ENCODE assay signal across 25 cellular contexts in genomic region chr2:42331569-42332284, GRCh38. TPM values are rescaled to one million over a fixed set of nuclear protein-coding genes. Genes with fewer than 3 reads are reported as not detected.
DNase-seq lines count a peak whose midpoint lies in the region; ATAC-seq and TF ChIP-seq lines count a peak whose summit lies in the region.
"Had no signal": no experiment of that assay in that cellular context is flagged by ENCODE, and none has a peak within 500 bp of the region (broad histone marks: within the 10 kb centered on the region; RNA-seq: fewer than 3 reads in every experiment).

No MANE protein-coding gene starts in this region.

- H3K4me2 ChIP-seq in PC-9 = no peak overlapping the region
- H3K4me2 ChIP-seq: BLaER1 had no signal

- H3K27me3 ChIP-seq in PC-9 (ENCODE audit: insufficient read depth, low read depth) = no peaks in the 10 kb centered on the region
- H3K27me3 ChIP-seq in naive thymus-derived CD4-positive, alpha-beta T cell (ENCODE audit: control insufficient read depth in 2 of 2, insufficient read depth in 2 of 2, low read length in 2 of 2) = no peaks in the 10 kb centered on the region
- H3K27me3 ChIP-seq: BLaER1, heart right ventricle, vagina had no signal

- H2AFZ ChIP-seq in PC-9 = no peak overlapping the region

- no peaks in the 10 kb centered on the region for H3K9me2 ChIP-seq in PC-9 (ENCODE audit: insufficient read depth)

- peaks cover 2% of the 10 kb centered on the region for H3K9me3 Mint-ChIP-seq in activated CD4-positive, alpha-beta T cell treated with anti-CD3 and anti-CD28 coated beads for 36 hours (ENCODE audit: low read depth)
- peaks cover 0 to 9% (median 0%) of the 10 kb centered on the region in 11 donors for H3K9me3 Mint-ChIP-seq in naive thymus-derived CD4-positive, alpha-beta T cell
- H3K9me3 Mint-ChIP-seq: activated CD4-positive, alpha-beta T cell treated with anti-CD3 and anti-CD28 coated beads, Interleukin-2, amount 10 ng/mL, durations not matched to agents 24 days and 14 days; H9 had no signal

- intact Hi-C loops in activated CD4-positive, alpha-beta T cell treated with anti-CD3 and anti-CD28 coated beads for 36 hours (cut with DNase I, micrococcal nuclease) = no loop called here
- intact Hi-C loops in PC-9 (cut with micrococcal nuclease; ENCODE audit: unreplicated experiment) = no loop called here
- intact Hi-C loops in naive thymus-derived CD4-positive, alpha-beta T cell (cut with micrococcal nuclease) = no loop called here

- no peaks in the 10 kb centered on the region for H3K4me1 ChIP-seq in PC-9 (replicated peaks; ENCODE audit: insufficient read depth)
- H3K4me1 ChIP-seq in naive thymus-derived CD4-positive, alpha-beta T cell (ENCODE audit: control insufficient read depth in 2 of 2, insufficient read depth in 2 of 2, low read length in 2 of 2) = no peaks in the 10 kb centered on the region
- H3K4me1 ChIP-seq: heart right ventricle, vagina had no signal

- peak overlapping the region; percentile 24; the same call in 1 of the 2 replicates for H3K27ac ChIP-seq in PC-9
- H3K27ac ChIP-seq in naive thymus-derived CD4-positive, alpha-beta T cell (ENCODE audit: low read depth, low read length) = no peak overlapping the region
- H3K27ac ChIP-seq: BLaER1, heart right ventricle, vagina had no signal

- TF ChIP-seq CTCF in PC-9 (conservative IDR thresholded peaks at IDR 0.05) = no peak
- TF ChIP-seq CTCF in choroid plexus epithelial cell (conservative IDR thresholded peaks at IDR 0.05; ENCODE audit: low read depth, low read length) = no peak

- H3K4me1 Mint-ChIP-seq in activated CD4-positive, alpha-beta T cell treated with anti-CD3 and anti-CD28 coated beads for 36 hours = peaks cover 16% of the 10 kb centered on the region
- peaks cover 0 to 2% (median 0%) of the 10 kb centered on the region in 7 donors for H3K4me1 Mint-ChIP-seq in naive thymus-derived CD4-positive, alpha-beta T cell
- H3K4me1 Mint-ChIP-seq: H9 had no signal

- peaks cover 22% of the 10 kb centered on the region for H3F3A ChIP-seq in PC-9 (ENCODE audit: insufficient read depth, low read depth)

- H3K4me3 ChIP-seq in PC-9 (no peak overlapping the region), choroid plexus epithelial cell (ENCODE audit: low read depth, low read length) (no peak overlapping the region)
- H3K4me3 ChIP-seq in naive thymus-derived CD4-positive, alpha-beta T cell (ENCODE audit: low read length) = no peak overlapping the region
- H3K4me3 ChIP-seq: BLaER1, heart right ventricle, mucosa of descending colon, vagina had no signal

- CTCF ChIA-PET in activated CD4-positive, alpha-beta T cell treated with anti-CD3 and anti-CD28 coated beads for 36 hours (lab: Charles Lee) = interaction anchor here (0.9 to 1.5 kb wide), 3 partner anchors 15 to 161 kb away, joined by 3 to 6 read pairs (median 4); no protein-coding TSS in a partner anchor
- CTCF ChIA-PET in PC-9 (lab: Charles Lee) = no interaction called here
- CTCF ChIA-PET in naive thymus-derived CD4-positive, alpha-beta T cell (lab: Charles Lee) = interaction anchor here (0.6 kb wide), 1 partner anchor 67 kb away, joined by 3 read pairs; no protein-coding TSS in a partner anchor

- peak overlapping the region; percentile 78 for H3K27ac Mint-ChIP-seq in activated CD4-positive, alpha-beta T cell treated with anti-CD3 and anti-CD28 coated beads for 36 hours
- peak overlapping the region in 6 of 9 donors; percentile 16 to 61 (median 38) for H3K27ac Mint-ChIP-seq in naive thymus-derived CD4-positive, alpha-beta T cell
- H3K27ac Mint-ChIP-seq: activated CD4-positive, alpha-beta T cell treated with anti-CD3 and anti-CD28 coated beads, Interleukin-2, amount 10 ng/mL, durations not matched to agents 24 days and 14 days; H9 had no signal

- H3K9me3 ChIP-seq in PC-9 (ENCODE audit: insufficient read depth, low read depth) = no peaks in the 10 kb centered on the region
- H3K9me3 ChIP-seq in naive thymus-derived CD4-positive, alpha-beta T cell (ENCODE audit: control insufficient read depth in 2 of 3, low read length in 3 of 3) = no peaks in the 10 kb centered on the region
- H3K9me3 ChIP-seq: BLaER1, heart right ventricle, mucosa of descending colon, vagina had no signal

- H3K79me2 ChIP-seq in PC-9 (ENCODE audit: low read depth) = no peaks in the 10 kb centered on the region

- POLR2A ChIA-PET in activated CD4-positive, alpha-beta T cell treated with anti-CD3 and anti-CD28 coated beads for 36 hours (lab: Charles Lee) = no interaction called here
- POLR2A ChIA-PET in PC-9 (lab: Charles Lee; ENCODE audit: unreplicated experiment) = no interaction called here
- POLR2A ChIA-PET in naive thymus-derived CD4-positive, alpha-beta T cell (lab: Charles Lee) = no interaction called here

- BruUV-seq in PC-9 (replicated peaks; lab: Mats Ljungman, UMichigan) = no TSS peak

- peaks cover 56% of the 10 kb centered on the region for H3K36me3 Mint-ChIP-seq in activated CD4-positive, alpha-beta T cell treated with anti-CD3 and anti-CD28 coated beads for 36 hours (ENCODE audit: low read depth)
- H3K36me3 Mint-ChIP-seq in naive thymus-derived CD4-positive, alpha-beta T cell = peaks cover 27 to 53% (median 31%) of the 10 kb centered on the region in 5 donors

- no peaks in the 10 kb centered on the region for H3K27me3 Mint-ChIP-seq in activated CD4-positive, alpha-beta T cell treated with anti-CD3 and anti-CD28 coated beads for 36 hours
- H3K27me3 Mint-ChIP-seq in naive thymus-derived CD4-positive, alpha-beta T cell = no peaks in the 10 kb centered on the region
- H3K27me3 Mint-ChIP-seq: activated CD4-positive, alpha-beta T cell treated with anti-CD3 and anti-CD28 coated beads, Interleukin-2, amount 10 ng/mL, durations not matched to agents 24 days and 14 days; effector memory CD8-positive, alpha-beta T cell had no signal

- no peak overlapping the region for H3K4me3 Mint-ChIP-seq in activated CD4-positive, alpha-beta T cell treated with anti-CD3 and anti-CD28 coated beads for 36 hours
- no peak overlapping the region for H3K4me3 Mint-ChIP-seq in naive thymus-derived CD4-positive, alpha-beta T cell
- H3K4me3 Mint-ChIP-seq: activated CD4-positive, alpha-beta T cell treated with anti-CD3 and anti-CD28 coated beads, Interleukin-2, amount 10 ng/mL, durations not matched to agents 24 days and 14 days; effector memory CD8-positive, alpha-beta T cell; H9 had no signal

- ATAC-seq in activated CD4-positive, alpha-beta T cell treated with anti-CD3 and anti-CD28 coated beads for 36 hours = no peak
- ATAC-seq in naive thymus-derived CD4-positive, alpha-beta T cell = no peak
- ATAC-seq in GM21737 (IDR thresholded peaks at IDR 0.05; ENCODE audit: unreplicated experiment) = no peak
- ATAC-seq: effector memory CD8-positive, alpha-beta T cell; heart right ventricle; mucosa of descending colon; Right ventricle myocardium inferior had no signal

- H3K36me3 ChIP-seq in PC-9 (ENCODE audit: low read depth) = peaks cover 39% of the 10 kb centered on the region
- peaks cover 13 to 79% (median 28%) of the 10 kb centered on the region in 3 experiments for H3K36me3 ChIP-seq in naive thymus-derived CD4-positive, alpha-beta T cell (ENCODE audit: control insufficient read depth in 2 of 3, insufficient read depth in 3 of 3, low read length in 3 of 3)

- DNase-seq in activated CD4-positive, alpha-beta T cell treated with anti-CD3 and anti-CD28 coated beads for 36 hours = no peak
- no peak for DNase-seq in activated CD4-positive, alpha-beta T cell treated with anti-CD3 and anti-CD28 coated beads for 4 hours
- no peak for DNase-seq in PC-9
- peak; percentile 59 for DNase-seq in choroid plexus epithelial cell (ENCODE audit: low read depth)
- no peak for DNase-seq in naive thymus-derived CD4-positive, alpha-beta T cell
- no peak for DNase-seq in NCI-H2171 treated with DMSO at 0.1 percent for 48 hours (lab: John Stamatoyannopoulos, UW)
- no peak for DNase-seq in NCI-H187 (lab: John Stamatoyannopoulos, UW)
- DNase-seq: activated CD4-positive, alpha-beta T cell treated with anti-CD3 and anti-CD28 coated beads, Interleukin-2, amount 10 ng/mL, durations not matched to agents 24 days and 14 days; activated CD8-positive, alpha-beta memory T cell treated with anti-CD3 and anti-CD28 coated beads, Interleukin-2, amount 50 U/mL, for 48 hours; activated gamma-delta T cell treated with Interleukin-2 at 50 U/mL for 16 hours; Calu3; effector memory CD8-positive, alpha-beta T cell; EL; H9; heart right ventricle; mucosa of descending colon; NCI-H1105 treated with DMSO at 0.1 percent for 48 hours; NCI-H526 treated with DMSO at 0.1 percent for 48 hours; nucleus accumbens; retina; stimulated activated CD8-positive, alpha-beta memory T cell treated with anti-CD3 and anti-CD28 coated beads, Interleukin-4, amount 100 ng/mL, for 48 hours had no signal

- no peaks in the 10 kb centered on the region; the same call in 1 of the 2 replicates for H4K20me1 ChIP-seq in PC-9 (ENCODE audit: insufficient read depth)
- H4K20me1 ChIP-seq: BLaER1 had no signal

RNA-seq across cellular contexts. Expression of gene COX7A2L, which starts 29.3 kb away (rescaled TPM):
- 100 to 1,000 TPM; 103 TPM for total RNA-seq in activated CD4-positive, alpha-beta T cell treated with anti-CD3 and anti-CD28 coated beads for 36 hours
- total RNA-seq in PC-9 (2021) = 141 and 144 TPM in 2 replicates
- total RNA-seq in naive thymus-derived CD4-positive, alpha-beta T cell = 10 to 100 TPM; 57.3 to 87.7 (median 81.5) TPM
- polyA plus RNA-seq in naive thymus-derived CD4-positive, alpha-beta T cell = 100 to 1,000 TPM; 137 to 204 TPM
